Comparison of ENCODE assay signal across 6 cellular contexts in the genomic region with DNA sequence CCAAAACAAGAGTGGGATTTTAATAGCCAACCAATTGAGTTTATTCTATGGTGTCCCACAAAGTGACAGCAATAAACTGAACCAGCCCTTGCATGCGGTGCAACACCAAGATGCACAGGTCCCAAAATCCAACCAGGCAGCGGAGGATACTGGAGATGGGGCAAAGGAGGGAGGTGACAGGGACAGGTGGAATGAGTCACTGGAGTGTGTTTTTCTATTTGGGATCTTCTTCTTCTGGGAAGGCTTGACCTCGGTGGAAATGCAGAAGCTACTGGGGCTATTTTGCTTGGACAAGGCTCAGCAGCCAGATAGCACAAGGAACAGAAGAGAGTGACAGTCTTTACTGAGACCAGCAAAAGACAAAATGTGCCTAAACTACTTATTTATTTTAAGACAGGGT.
"Had no signal": no experiment of that assay in that cellular context is flagged by ENCODE, and none has a peak within 500 bp of the region (broad histone marks: within the 10 kb centered on the region; RNA-seq: fewer than 3 reads in every experiment).

No MANE protein-coding gene starts in this region.

- DNase-seq: H7, HFFc6, KBM-7 had no signal

- H3K4me3 ChIP-seq: GM23338, HAP-1 had no signal

- H3K9me3 ChIP-seq: HAP-1 had no signal

- H3K4me1 ChIP-seq: HAP-1 had no signal

- H3K27ac ChIP-seq: HL-60 had no signal

- H3K36me3 ChIP-seq: HAP-1 had no signal
